In genomic region chr5:179820127-179820482, GRCh38 we compare ENCODE assay signal across 8 cellular contexts. TPM values are rescaled to one million over a fixed set of nuclear protein-coding genes. Genes with fewer than 3 reads are reported as not detected.
DNase-seq lines count a peak whose midpoint lies in the region; FAIRE-seq and TF ChIP-seq lines count a peak whose summit lies in the region.

No MANE protein-coding gene starts in this region.

- CTCF ChIA-PET in CD4-positive, alpha-beta memory T cell (lab: Charles Lee; ENCODE audit: partially characterized antibody): interaction anchor here (1.0 to 2.1 kb wide), 4 partner anchors 14 to 24 kb away, joined by 3 to 15 read pairs (median 4); no protein-coding TSS in a partner anchor
- CTCF ChIA-PET in H1 (lab: Charles Lee; ENCODE audit: partially characterized antibody): interaction anchor here (0.8 to 1.8 kb wide), 5 partner anchors 9 to 49 kb away, joined by 3 to 6 read pairs (median 5); no protein-coding TSS in a partner anchor

- peaks cover 15% of the 10 kb centered on the region; the same call in 1 of the 2 replicates for H3K23me2 ChIP-seq in H1 (ENCODE audit: low read depth, low read length)

- peaks cover 0 to 5% (median 0%) of the 10 kb centered on the region in 8 donors for H3K9me3 Mint-ChIP-seq in CD4-positive, alpha-beta memory T cell

- POLR2A ChIA-PET in CD4-positive, alpha-beta memory T cell (lab: Charles Lee; ENCODE audit: partially characterized antibody): interaction anchor here (0.7 to 7.5 kb wide), 19 partner anchors 9 to 1194 kb away, joined by 3 to 159 read pairs (median 6); partner anchors contain the start of genes CLK4, HNRNPH1, LTC4S and MAML1
- POLR2A ChIA-PET in H1 (lab: Charles Lee; ENCODE audit: partially characterized antibody): interaction anchor here (0.6 to 12.6 kb wide), 19 partner anchors 8 to 214 kb away, joined by 3 to 207 read pairs (median 3); partner anchors contain the start of genes HNRNPH1, LTC4S and MGAT4B

- no peak for FAIRE-seq in H1 (lab: Jason Lieb, UNC)

- no peaks in the 10 kb centered on the region for H3K9me3 ChIP-seq in CD4-positive, alpha-beta memory T cell (ENCODE audit: control insufficient read depth in 1 of 2, low read length in 2 of 2)
- H3K9me3 ChIP-seq in H1 (ENCODE audit: insufficient read depth in 2 of 2, low read depth in 1 of 2, low read length in 1 of 2): no peaks in the 10 kb centered on the region
- H3K9me3 ChIP-seq in neuronal stem cell (replicated peaks in 1 of 2; ENCODE audit: control insufficient read depth in 2 of 2, insufficient read depth in 1 of 2, low read depth in 1 of 2, low read length in 2 of 2): peaks cover 0 to 4% of the 10 kb centered on the region in 2 donors

- peak overlapping the region; percentile 90 to 97 (median 95) for H3K27ac Mint-ChIP-seq in CD4-positive, alpha-beta memory T cell

- no peaks in the 10 kb centered on the region for H3K27me3 ChIP-seq in CD4-positive, alpha-beta memory T cell (ENCODE audit: insufficient read depth, low read length)
- H3K27me3 ChIP-seq in H1 (replicated peaks in 1 of 4; ENCODE audit: control insufficient read depth in 3 of 4, extremely low read depth in 1 of 4, insufficient read depth in 3 of 4, low read length in 3 of 4): peaks cover 0 to 5% (median 2%) of the 10 kb centered on the region in 4 experiments; a peak in 2 of 7 replicates
- peaks cover 0 to 4% (median 0%) of the 10 kb centered on the region in 3 experiments for H3K27me3 ChIP-seq in neuronal stem cell (ENCODE audit: control insufficient read depth in 3 of 3, insufficient read depth in 3 of 3, low read depth in 1 of 3, low read length in 3 of 3)

- no peak for TF ChIP-seq RAD21 in H1 (IDR thresholded peaks at IDR 0.05 in 1 of 2, conservative IDR thresholded peaks at IDR 0.05 in 1 of 2; ENCODE audit: low read depth in 2 of 2, low read length in 2 of 2)

- peak overlapping the region; percentile 79 for H4K8ac ChIP-seq in H1 (ENCODE audit: extremely low read depth, insufficient read depth, low read length)
- peak overlapping the region; percentile 97 for H4K8ac ChIP-seq in neuronal stem cell (ENCODE audit: low read depth, low read length)

- H3K4me3 ChIP-seq in CD4-positive, alpha-beta memory T cell (ENCODE audit: low read length in 2 of 2): peak overlapping the region; percentile 39 to 83
- H3K4me3 ChIP-seq in H1 (ENCODE audit: extremely low read depth in 1 of 4, insufficient read depth in 2 of 4, low read depth in 3 of 4, low read length in 4 of 4) (peak overlapping the region in 1 of 4 experiments; percentile 91; a peak in 5 of 8 replicates), neuronal stem cell (ENCODE audit: low read length in 2 of 2) (peak overlapping the region; percentile 7 to 91)

- H3K23ac ChIP-seq in H1 (ENCODE audit: insufficient read length) (no peak overlapping the region), neuronal stem cell (ENCODE audit: low read depth, low read length, poor library complexity) (peak overlapping the region; percentile 99)

- no peak overlapping the region for H3K56ac ChIP-seq in H1 (replicated peaks; ENCODE audit: insufficient read length, low read depth, low read length)

- peak overlapping the region; percentile 88 for H4K5ac ChIP-seq in H1 (ENCODE audit: insufficient read length, low read depth, low read length)

- H3K14ac ChIP-seq in H1 (ENCODE audit: insufficient read length) (no peak overlapping the region), neuronal stem cell (ENCODE audit: low read length) (peak overlapping the region; percentile 65)

- H3K79me2 ChIP-seq in H1 (ENCODE audit: control insufficient read depth in 1 of 2, insufficient read depth in 2 of 2, low read length in 2 of 2): peaks cover 4 to 28% of the 10 kb centered on the region in 2 experiments; a peak in 2 of 4 replicates

- peak overlapping the region; percentile 73 to 88 (median 80) for H3K4me3 Mint-ChIP-seq in CD4-positive, alpha-beta memory T cell

- no peak for TF ChIP-seq POLR2A in H1 (IDR thresholded peaks at IDR 0.05; ENCODE audit: control extremely low read depth in 1 of 2, low read depth in 2 of 2, low read length in 2 of 2)

- TF ChIP-seq EP300 in H1 (IDR thresholded peaks at IDR 0.05; ENCODE audit: borderline replicate concordance in 1 of 2, low read depth in 2 of 2, low read length in 2 of 2): no peak

- H3K27me3 Mint-ChIP-seq in CD4-positive, alpha-beta memory T cell: peaks cover 0 to 4% of the 10 kb centered on the region in 2 donors

- peaks cover 30 to 64% (median 47%) of the 10 kb centered on the region in 4 donors for H3K4me1 Mint-ChIP-seq in CD4-positive, alpha-beta memory T cell

- H3K18ac ChIP-seq in H1 (ENCODE audit: extremely low read depth, low read length) (peak overlapping the region; percentile 99), neuronal stem cell (ENCODE audit: low read length) (peak overlapping the region; percentile 97)

- H2AK5ac ChIP-seq in H1 (ENCODE audit: low read depth, low read length): peak overlapping the region; percentile 97
- H2AK5ac ChIP-seq in neuronal stem cell (ENCODE audit: low read depth, low read length): peak overlapping the region; percentile 100

- peak overlapping the region; percentile 99 for H3K27ac ChIP-seq in CD4-positive, alpha-beta memory T cell (ENCODE audit: low read depth, low read length)
- H3K27ac ChIP-seq in H1 (ENCODE audit: low read depth, low read length) (peak overlapping the region; percentile 67; the same call in 1 of the 2 replicates), neuronal stem cell (replicated peaks; ENCODE audit: low read length) (peak overlapping the region; percentile 67)

- TF ChIP-seq CTCF in H1 (IDR thresholded peaks at IDR 0.05; ENCODE audit: control extremely low read depth in 1 of 3, insufficient read depth in 1 of 3, low read depth in 1 of 3, low read length in 3 of 3): no peak

- peaks cover 16 to 37% of the 10 kb centered on the region in 2 donors for H3K36me3 Mint-ChIP-seq in CD4-positive, alpha-beta memory T cell

- WGBS in H1 (ENCODE audit: extremely low coverage in 1 of 2, insufficient coverage in 1 of 2, insufficient read length in 1 of 2, insufficient replicate concordance in 2 of 2, low coverage in 1 of 2, low lambda C conversion rate in 2 of 2, missing lambda C conversion rate in 1 of 2), 2 experiments: 80% methylated on average over 12 of the region's 12 CpGs; no CpG with 5 or more reads in 1 of the 2 experiments
- no CpG with 5 or more reads among the region's 12 CpGs for WGBS in neuronal stem cell (ENCODE audit: extremely low coverage in 2 of 2, insufficient read length in 2 of 2, insufficient replicate concordance in 1 of 2), 2 donors

- peak overlapping the region; percentile 54 to 81 for H3K4me2 ChIP-seq in H1 (ENCODE audit: insufficient read depth in 1 of 2, low read depth in 2 of 2, low read length in 2 of 2)
- H3K4me2 ChIP-seq in neuronal stem cell (ENCODE audit: insufficient read depth, low read length, poor library complexity, severe bottlenecking): peak overlapping the region; percentile 88

- H2BK20ac ChIP-seq in H1 (ENCODE audit: low read length): peak overlapping the region; percentile 99

- peaks cover 52% of the 10 kb centered on the region for H3K4me1 ChIP-seq in CD4-positive, alpha-beta memory T cell (ENCODE audit: insufficient read depth, low read length)
- H3K4me1 ChIP-seq in H1 (replicated peaks in 1 of 4; ENCODE audit: control insufficient read depth in 3 of 4, insufficient read depth in 4 of 4, low read length in 3 of 4) (peaks cover 4 to 38% (median 33%) of the 10 kb centered on the region in 4 experiments), neuronal stem cell (ENCODE audit: control insufficient read depth in 2 of 2, insufficient read depth in 1 of 2, low read depth in 1 of 2, low read length in 2 of 2) (peaks cover 23 to 35% of the 10 kb centered on the region in 2 donors)

- intact Hi-C loops in CD4-positive, alpha-beta memory T cell (cut with micrococcal nuclease): loop anchor here (1.0 to 2.0 kb wide), 3 partner anchors 38 to 121 kb away; partner anchors contain the start of genes CANX, MAML1 and MRNIP

- peak overlapping the region; percentile 98 for H4K91ac ChIP-seq in H1 (replicated peaks; ENCODE audit: insufficient read length, low read length)
- H4K91ac ChIP-seq in neuronal stem cell (ENCODE audit: low read depth, low read length, poor library complexity): peak overlapping the region; percentile 96

- H2BK120ac ChIP-seq in H1 (replicated peaks; ENCODE audit: low read depth, low read length) (peak overlapping the region; percentile 97), neuronal stem cell (ENCODE audit: low read depth, low read length) (peak overlapping the region; percentile 89)

- H3K79me1 ChIP-seq in H1 (ENCODE audit: low read depth, low read length) (peaks cover 8% of the 10 kb centered on the region), neuronal stem cell (ENCODE audit: low read depth, low read length) (peaks cover 23% of the 10 kb centered on the region)

- no peak for DNase-seq in CD4-positive, alpha-beta memory T cell
- DNase-seq in OCI-M1 (lab: John Stamatoyannopoulos, UW) (peak; percentile 43), H1 (ENCODE audit: low read depth in 1 of 2, low spot score in 2 of 2) (peak in 1 of 2 experiments; percentile 67), neuronal stem cell (ENCODE audit: low spot score) (no peak), NAMALWA (ENCODE audit: low spot score) (no peak), germinal center (ENCODE audit: low spot score) (no peak), NCI-H2171 treated with DMSO at 0.1 percent for 48 hours (lab: John Stamatoyannopoulos, UW) (no peak), cerebellar cortex (ENCODE audit: low spot score) (no peak)

- H2BK12ac ChIP-seq in H1 (ENCODE audit: low read depth, low read length) (peak overlapping the region; percentile 97), neuronal stem cell (ENCODE audit: low read length) (peak overlapping the region; percentile 99)

- H3K4ac ChIP-seq in H1 (replicated peaks; ENCODE audit: insufficient read length, low read depth, low read length) (peak overlapping the region; percentile 100), neuronal stem cell (ENCODE audit: low read length) (peak overlapping the region; percentile 99)

- H3K9ac ChIP-seq in H1 (replicated peaks in 1 of 4; ENCODE audit: extremely low read depth in 1 of 4, low read depth in 3 of 4, low read length in 3 of 4) (no peak overlapping the region), neuronal stem cell (ENCODE audit: low read depth, low read length, poor library complexity) (peak overlapping the region; percentile 63)

- H2BK15ac ChIP-seq in H1 (ENCODE audit: low read length) (peak overlapping the region; percentile 100), neuronal stem cell (ENCODE audit: low read length) (peak overlapping the region; percentile 97)

- peak overlapping the region; percentile 96; the same call in 1 of the 2 replicates for H2BK5ac ChIP-seq in H1 (ENCODE audit: low read depth, low read length)
- H2BK5ac ChIP-seq in neuronal stem cell (ENCODE audit: low read length): peak overlapping the region; percentile 98

- peaks cover 28% of the 10 kb centered on the region for H3K36me3 ChIP-seq in CD4-positive, alpha-beta memory T cell (ENCODE audit: insufficient read depth, low read length)
- H3K36me3 ChIP-seq in H1 (ENCODE audit: control insufficient read depth in 2 of 4, insufficient read depth in 4 of 4, low read length in 3 of 4) (peaks cover 6 to 19% (median 15%) of the 10 kb centered on the region in 4 experiments; a peak in 7 of 8 replicates), neuronal stem cell (replicated peaks in 1 of 2; ENCODE audit: control insufficient read depth in 2 of 2, insufficient read depth in 2 of 2, low read length in 2 of 2) (peaks cover 21 to 39% of the 10 kb centered on the region in 2 donors)

- H2AFZ ChIP-seq in H1 (ENCODE audit: low read length) (no peak overlapping the region), neuronal stem cell (ENCODE audit: low read length) (peak overlapping the region; percentile 76)

- H4K20me1 ChIP-seq in H1 (replicated peaks in 1 of 2; ENCODE audit: control insufficient read depth in 1 of 2, insufficient read depth in 2 of 2, low read length in 2 of 2): peaks cover 8 to 20% of the 10 kb centered on the region in 2 experiments

RNA-seq across cellular contexts. Expression of gene SQSTM1, which starts 0.6 kb away (rescaled TPM):
- total RNA-seq in CD4-positive, alpha-beta memory T cell: 100 to 1,000 TPM; 300 to 303 TPM
- polyA plus RNA-seq in CD4-positive, alpha-beta memory T cell: 100 to 1,000 TPM; 188 to 212 TPM
- 98.6 and 110 TPM in 2 replicates for total RNA-seq in H1 (2021; fragmentation: NEBNext Ultra II Directional; extraction: Animal tissue kit (Norgen Biotek cat#: 25700))
- 70.6 and 78.6 TPM in 2 replicates for polyA plus RNA-seq in H1 (2011; rRNA removed)
- polyA plus RNA-seq in H1 (2011; cell fraction: cytosol; rRNA removed): 63.7 TPM
- 97.6 TPM for polyA plus RNA-seq in H1 (2011; cell fraction: nucleus; rRNA removed)
- 73.2 to 115 TPM (median 98.8 TPM) in 4 replicates for polyA plus RNA-seq in H1 (2012, experiment 1 of 2)
- 98.7 TPM for polyA plus RNA-seq in H1 (2012, experiment 2 of 2)
- polyA plus RNA-seq in H1 (2013, experiment 1 of 2): 54.2 TPM
- polyA plus RNA-seq in H1 (2013, experiment 2 of 2): 53.0 TPM
- 39.1 and 39.8 TPM in 2 replicates for polyA minus RNA-seq in H1 (2011; rRNA and poly(A)+ RNA removed)
- 125 TPM for polyA minus RNA-seq in H1 (2011; cell fraction: cytosol; rRNA and poly(A)+ RNA removed)
- polyA minus RNA-seq in H1 (2011; cell fraction: nucleus; rRNA and poly(A)+ RNA removed): 167 TPM
- polyA plus RNA-seq in neuronal stem cell (2013, experiment 1 of 2): 52.6 TPM
- polyA plus RNA-seq in neuronal stem cell (2013, experiment 2 of 2): 53.4 TPM

RNA-seq across cellular contexts. Expression of gene MGAT4B, which starts 13.4 kb away (rescaled TPM):
- total RNA-seq in CD4-positive, alpha-beta memory T cell: 100 to 1,000 TPM; 119 to 121 TPM
- 10 to 100 TPM in 1 of 2 donors, 1 to 10 TPM in 1; 8.3 to 24.3 TPM for polyA plus RNA-seq in CD4-positive, alpha-beta memory T cell
- 112 and 116 TPM in 2 replicates for total RNA-seq in H1 (2021; fragmentation: NEBNext Ultra II Directional; extraction: Animal tissue kit (Norgen Biotek cat#: 25700))
- 128 and 182 TPM in 2 replicates for polyA plus RNA-seq in H1 (2011; rRNA removed)
- polyA plus RNA-seq in H1 (2011; cell fraction: cytosol; rRNA removed): 107 TPM
- polyA plus RNA-seq in H1 (2011; cell fraction: nucleus; rRNA removed): 485 TPM
- polyA plus RNA-seq in H1 (2012, experiment 1 of 2): 120 to 133 TPM (median 129 TPM) in 4 replicates
- 128 TPM for polyA plus RNA-seq in H1 (2012, experiment 2 of 2)
- polyA plus RNA-seq in H1 (2013, experiment 1 of 2): 81.5 TPM
- 77.1 TPM for polyA plus RNA-seq in H1 (2013, experiment 2 of 2)
- polyA minus RNA-seq in H1 (2011; rRNA and poly(A)+ RNA removed): 93.9 and 120 TPM in 2 replicates
- polyA minus RNA-seq in H1 (2011; cell fraction: cytosol; rRNA and poly(A)+ RNA removed): 99.0 TPM
- 145 TPM for polyA minus RNA-seq in H1 (2011; cell fraction: nucleus; rRNA and poly(A)+ RNA removed)
- 61.3 TPM for polyA plus RNA-seq in neuronal stem cell (2013, experiment 1 of 2)
- 59.4 TPM for polyA plus RNA-seq in neuronal stem cell (2013, experiment 2 of 2)

RNA-seq across cellular contexts. Expression of gene LTC4S, which starts 26.3 kb away (rescaled TPM):
- 1 to 10 TPM; 5.1 to 8.1 TPM for total RNA-seq in CD4-positive, alpha-beta memory T cell
- polyA plus RNA-seq in CD4-positive, alpha-beta memory T cell: 1 to 10 TPM; 4.2 to 9.4 TPM
- 1.1 and 2.2 TPM in 2 replicates for total RNA-seq in H1 (2021; fragmentation: NEBNext Ultra II Directional; extraction: Animal tissue kit (Norgen Biotek cat#: 25700))
- polyA plus RNA-seq in H1 (2011; rRNA removed): 3.7 and 3.8 TPM in 2 replicates
- polyA plus RNA-seq in H1 (2011; cell fraction: cytosol; rRNA removed): 0.93 TPM
- polyA plus RNA-seq in H1 (2011; cell fraction: nucleus; rRNA removed): 5.8 TPM
- 0.95 to 2.8 TPM (median 1.9 TPM) in 4 replicates for polyA plus RNA-seq in H1 (2012, experiment 1 of 2)
- 0.91 TPM for polyA plus RNA-seq in H1 (2012, experiment 2 of 2)
- polyA plus RNA-seq in H1 (2013, experiment 1 of 2): 2.6 TPM
- polyA plus RNA-seq in H1 (2013, experiment 2 of 2): 2.4 TPM
- not detected in 2 replicates for polyA minus RNA-seq in H1 (2011; rRNA and poly(A)+ RNA removed)
- not detected for polyA minus RNA-seq in H1 (2011; cell fraction: cytosol; rRNA and poly(A)+ RNA removed)
- polyA minus RNA-seq in H1 (2011; cell fraction: nucleus; rRNA and poly(A)+ RNA removed): 2.3 TPM
- polyA plus RNA-seq in neuronal stem cell (2013, experiment 1 of 2): 1.1 TPM
- 1.1 TPM for polyA plus RNA-seq in neuronal stem cell (2013, experiment 2 of 2)

RNA-seq across cellular contexts. Expression of gene MRNIP, which starts 38.5 kb away (rescaled TPM):
- 100 to 1,000 TPM; 125 to 129 TPM for total RNA-seq in CD4-positive, alpha-beta memory T cell
- polyA plus RNA-seq in CD4-positive, alpha-beta memory T cell: 10 to 100 TPM; 11.4 to 17.2 TPM
- total RNA-seq in H1 (2021; fragmentation: NEBNext Ultra II Directional; extraction: Animal tissue kit (Norgen Biotek cat#: 25700)): 22.2 and 29.6 TPM in 2 replicates
- polyA plus RNA-seq in H1 (2011; rRNA removed): 29.6 and 42.5 TPM in 2 replicates
- 41.4 TPM for polyA plus RNA-seq in H1 (2011; cell fraction: cytosol; rRNA removed)
- 213 TPM for polyA plus RNA-seq in H1 (2011; cell fraction: nucleus; rRNA removed)
- 28.3 to 30.2 TPM (median 29.2 TPM) in 4 replicates for polyA plus RNA-seq in H1 (2012, experiment 1 of 2)
- 10.6 TPM for polyA plus RNA-seq in H1 (2012, experiment 2 of 2)
- 27.2 TPM for polyA plus RNA-seq in H1 (2013, experiment 1 of 2)
- 24.3 TPM for polyA plus RNA-seq in H1 (2013, experiment 2 of 2)
- 21.4 and 22.4 TPM in 2 replicates for polyA minus RNA-seq in H1 (2011; rRNA and poly(A)+ RNA removed)
- polyA minus RNA-seq in H1 (2011; cell fraction: cytosol; rRNA and poly(A)+ RNA removed): 10.3 TPM
- polyA minus RNA-seq in H1 (2011; cell fraction: nucleus; rRNA and poly(A)+ RNA removed): 30.9 TPM
- polyA plus RNA-seq in neuronal stem cell (2013, experiment 1 of 2): 39.6 TPM
- polyA plus RNA-seq in neuronal stem cell (2013, experiment 2 of 2): 39.2 TPM
